ENCODE assay signal across 13 cellular contexts in genomic region chr6:52283111-52283510, GRCh38. TPM values are rescaled to one million over a fixed set of nuclear protein-coding genes. Genes with fewer than 3 reads are reported as not detected.
DNase-seq lines count a peak whose midpoint lies in the region; ATAC-seq, FAIRE-seq and TF ChIP-seq lines count a peak whose summit lies in the region.
"Had no signal": no experiment of that assay in that cellular context is flagged by ENCODE, and none has a peak within 500 bp of the region (broad histone marks: within the 10 kb centered on the region; RNA-seq: fewer than 3 reads in every experiment).

No MANE protein-coding gene starts in this region.

- ATAC-seq in GM21723 (IDR thresholded peaks at IDR 0.05; ENCODE audit: unreplicated experiment) = no peak

- CTCF ChIA-PET in Caco-2 (lab: Charles Lee) = interaction anchor here (1.0 to 1.2 kb wide), 2 partner anchors 19 to 116 kb away, joined by 3 read pairs; no protein-coding TSS in a partner anchor

- H3K9me3 Mint-ChIP-seq in Caco-2 (ENCODE audit: unreplicated experiment) = no peaks in the 10 kb centered on the region
- no peaks in the 10 kb centered on the region for H3K9me3 Mint-ChIP-seq in activated naive CD8-positive, alpha-beta T cell treated with anti-CD3 and anti-CD28 coated beads for 36 hours
- H3K9me3 Mint-ChIP-seq: activated CD4-positive, alpha-beta T cell treated with anti-CD3 and anti-CD28 coated beads, Interleukin-2, amount 10 ng/mL, durations not matched to agents 7 days and 5 days; central memory CD8-positive, alpha-beta T cell had no signal

- no peak for TF ChIP-seq POLR2A in sigmoid colon (IDR thresholded peaks at IDR 0.05)

- 80% methylated on average over 6 of the region's 6 CpGs for WGBS in HUES64
- WGBS in mesodermal cell (ENCODE audit: insufficient coverage in 2 of 2), 2 experiments = 63% methylated on average over 6 of the region's 6 CpGs
- 34 to 43% methylated on average over 6 of the region's 6 CpGs for WGBS in sigmoid colon, 2 donors

- peaks cover 48% of the 10 kb centered on the region for H3K36me3 Mint-ChIP-seq in Caco-2 (ENCODE audit: insufficient read depth, unreplicated experiment)
- peaks cover 50% of the 10 kb centered on the region for H3K36me3 Mint-ChIP-seq in activated naive CD8-positive, alpha-beta T cell treated with anti-CD3 and anti-CD28 coated beads for 36 hours

- DNase-seq in Caco-2 = no peak
- no peak for DNase-seq in activated naive CD8-positive, alpha-beta T cell treated with anti-CD3 and anti-CD28 coated beads for 36 hours
- DNase-seq in urothelium cell line (ENCODE audit: low spot score) = no peak
- no peak for DNase-seq in stimulated activated CD4-positive, alpha-beta T cell treated with anti-CD3 and anti-CD28 coated beads, Interleukin-4, amount 100 ng/mL, for 1 hour
- DNase-seq in sigmoid colon = no peak
- DNase-seq: activated CD4-positive, alpha-beta T cell treated with anti-CD3 and anti-CD28 coated beads, Interleukin-2, amount 10 ng/mL, durations not matched to agents 7 days and 5 days; NCI-H524 treated with DMSO at 0.1 percent for 48 hours; stimulated activated CD8-positive, alpha-beta memory T cell treated with anti-CD3 and anti-CD28 coated beads, Interleukin-4, amount 100 ng/mL, for 48 hours had no signal

- no TSS peak for BruUV-seq in Caco-2 (replicated peaks; lab: Mats Ljungman, UMichigan)

- H3K4me3 Mint-ChIP-seq in Caco-2 (ENCODE audit: unreplicated experiment) = no peak overlapping the region
- no peak overlapping the region for H3K4me3 Mint-ChIP-seq in activated naive CD8-positive, alpha-beta T cell treated with anti-CD3 and anti-CD28 coated beads for 36 hours
- H3K4me3 Mint-ChIP-seq: activated CD4-positive, alpha-beta T cell treated with anti-CD3 and anti-CD28 coated beads, Interleukin-2, amount 10 ng/mL, durations not matched to agents 7 days and 5 days; central memory CD8-positive, alpha-beta T cell had no signal

- no peak for TF ChIP-seq CTCF in Caco-2 (IDR thresholded peaks at IDR 0.05; ENCODE audit: insufficient read depth in 1 of 2, low read depth in 1 of 2, low read length in 1 of 2, severe bottlenecking in 1 of 2, unreplicated experiment in 1 of 2)
- TF ChIP-seq CTCF in sigmoid colon (IDR thresholded peaks at IDR 0.05) = no peak

- no peaks in the 10 kb centered on the region for H3K27me3 Mint-ChIP-seq in Caco-2 (ENCODE audit: insufficient read depth, unreplicated experiment)
- no peaks in the 10 kb centered on the region for H3K27me3 Mint-ChIP-seq in activated naive CD8-positive, alpha-beta T cell treated with anti-CD3 and anti-CD28 coated beads for 36 hours
- H3K27me3 Mint-ChIP-seq: activated CD4-positive, alpha-beta T cell treated with anti-CD3 and anti-CD28 coated beads, Interleukin-2, amount 10 ng/mL, durations not matched to agents 7 days and 5 days; central memory CD8-positive, alpha-beta T cell had no signal

- H3K27ac Mint-ChIP-seq in Caco-2 (ENCODE audit: unreplicated experiment) = no peak overlapping the region
- H3K27ac Mint-ChIP-seq in activated naive CD8-positive, alpha-beta T cell treated with anti-CD3 and anti-CD28 coated beads for 36 hours = peak overlapping the region; percentile 21
- H3K27ac Mint-ChIP-seq: activated CD4-positive, alpha-beta T cell treated with anti-CD3 and anti-CD28 coated beads, Interleukin-2, amount 10 ng/mL, durations not matched to agents 7 days and 5 days had no signal

- H3K4me3 ChIP-seq in Caco-2 (ENCODE audit: low read depth, low read length) (peak overlapping the region; percentile 87), HUES64 (ENCODE audit: low read length) (peak overlapping the region; percentile 84), mesodermal cell (ENCODE audit: extremely low read depth, insufficient read depth, low read length, poor library complexity, severe bottlenecking) (peak overlapping the region; percentile 76), sigmoid colon (no peak overlapping the region)

- POLR2A ChIA-PET in Caco-2 (lab: Charles Lee) = interaction anchor here (0.8 kb wide), 1 partner anchor 104 kb away, joined by 3 read pairs; no protein-coding TSS in a partner anchor

- H3K36me3 ChIP-seq in Caco-2 (ENCODE audit: control insufficient read depth, insufficient read depth, low read length) = peaks cover 8% of the 10 kb centered on the region
- H3K36me3 ChIP-seq in HUES64 (ENCODE audit: insufficient read depth, low read length) = peaks cover 53% of the 10 kb centered on the region
- H3K36me3 ChIP-seq in mesodermal cell (ENCODE audit: control insufficient read depth, insufficient read depth, low read length) = peaks cover 49% of the 10 kb centered on the region
- peaks cover 18 to 45% (median 20%) of the 10 kb centered on the region in 4 donors for H3K36me3 ChIP-seq in sigmoid colon

- H3K9me3 ChIP-seq in Caco-2 (no peaks in the 10 kb centered on the region), HUES64 (ENCODE audit: insufficient read depth, low read depth, low read length) (no peaks in the 10 kb centered on the region), mesodermal cell (ENCODE audit: control insufficient read depth, low read length) (no peaks in the 10 kb centered on the region), sigmoid colon (no peaks in the 10 kb centered on the region)

- peak overlapping the region; percentile 97; the same call in 1 of the 2 replicates for H3K9ac ChIP-seq in HUES64 (ENCODE audit: low read depth, low read length)

- intact Hi-C loops in Caco-2 (cut with micrococcal nuclease; ENCODE audit: unreplicated experiment) (loop anchor here (10.0 kb wide), 1 partner anchor 292 kb away; the partner anchor contains the start of gene TRAM2), sigmoid colon (cut with DNase I) (loop anchor here (10.0 kb wide), 1 partner anchor 292 kb away; the partner anchor contains the start of gene TRAM2)

- FAIRE-seq in urothelium cell line (lab: Jason Lieb, UNC) = no peak

- TF ChIP-seq EP300 in sigmoid colon (IDR thresholded peaks at IDR 0.05) = no peak

- H3K27me3 ChIP-seq in Caco-2 (replicated peaks; ENCODE audit: control insufficient read depth, insufficient read depth, low read length) = no peaks in the 10 kb centered on the region
- no peaks in the 10 kb centered on the region for H3K27me3 ChIP-seq in HUES64 (ENCODE audit: insufficient read depth, low read length)
- no peaks in the 10 kb centered on the region for H3K27me3 ChIP-seq in sigmoid colon

- H3K4me1 ChIP-seq in Caco-2 = 0 out of 2 replicates have a peak, but pooled peaks cover 6% of the 10 kb centered on the region
- H3K4me1 ChIP-seq in HUES64 (ENCODE audit: insufficient read depth, low read length) = peaks cover 15% of the 10 kb centered on the region
- H3K4me1 ChIP-seq in mesodermal cell (ENCODE audit: control insufficient read depth, insufficient read depth, low read length, poor library complexity, severe bottlenecking) = peaks cover 10% of the 10 kb centered on the region
- peaks cover 0 to 17% (median 12%) of the 10 kb centered on the region in 4 donors for H3K4me1 ChIP-seq in sigmoid colon

- no peaks in the 10 kb centered on the region for H3K4me1 Mint-ChIP-seq in Caco-2 (ENCODE audit: low read depth, unreplicated experiment)
- H3K4me1 Mint-ChIP-seq in activated naive CD8-positive, alpha-beta T cell treated with anti-CD3 and anti-CD28 coated beads for 36 hours = peaks cover 54% of the 10 kb centered on the region

- H3K27ac ChIP-seq in HUES64 (ENCODE audit: low read depth, low read length) (no peak overlapping the region), mesodermal cell (ENCODE audit: low read depth, low read length, severe bottlenecking) (no peak overlapping the region), sigmoid colon (no peak overlapping the region)

RNA-seq across cellular contexts. Expression of gene MCM3, which starts 1.4 kb away (rescaled TPM):
- 151 and 152 TPM in 2 replicates for total RNA-seq in Caco-2 (2022)
- polyA plus RNA-seq in HUES64 (2013, experiment 1 of 2) = 200 TPM
- polyA plus RNA-seq in HUES64 (2013, experiment 2 of 2) = 189 TPM
- 100 to 1,000 TPM; 326 to 335 TPM for total RNA-seq in activated naive CD8-positive, alpha-beta T cell treated with anti-CD3 and anti-CD28 coated beads for 36 hours
- 72.3 TPM for polyA plus RNA-seq in mesodermal cell (2013, experiment 1 of 2)
- polyA plus RNA-seq in mesodermal cell (2013, experiment 2 of 2) = 67.2 TPM
- total RNA-seq in sigmoid colon = 10 to 100 TPM; 31.0 to 36.8 (median 32.8) TPM
- 10 to 100 TPM; 13.2 to 54.7 (median 16.6) TPM for polyA plus RNA-seq in sigmoid colon

RNA-seq across cellular contexts. Expression of gene IL17F, which starts 38.8 kb away (rescaled TPM):
- not detected in 2 replicates for total RNA-seq in Caco-2 (2022)
- polyA plus RNA-seq in HUES64 (2013, experiment 1 of 2) = not detected
- polyA plus RNA-seq in HUES64 (2013, experiment 2 of 2) = not detected
- total RNA-seq in activated naive CD8-positive, alpha-beta T cell treated with anti-CD3 and anti-CD28 coated beads for 36 hours = not detected
- not detected for polyA plus RNA-seq in mesodermal cell (2013, experiment 1 of 2)
- not detected for polyA plus RNA-seq in mesodermal cell (2013, experiment 2 of 2)
- not detected for total RNA-seq in sigmoid colon
- under 1 TPM in 1 of 3 donors, not detected in 2; 0.12 TPM for polyA plus RNA-seq in sigmoid colon
- total RNA-seq: posterior vena cava had no signal

Comparison
In these comparisons a context has a peak if more than half of its experiments do, and no peak if none do; other contexts are left out.
1. H3K4me3 ChIP-seq: peak in Caco-2 (single experiment), HUES64 (single experiment) and mesodermal cell (single experiment); none in sigmoid colon (0 of 4).